ENCODE assay signal across 9 cellular contexts in the genomic region with DNA sequence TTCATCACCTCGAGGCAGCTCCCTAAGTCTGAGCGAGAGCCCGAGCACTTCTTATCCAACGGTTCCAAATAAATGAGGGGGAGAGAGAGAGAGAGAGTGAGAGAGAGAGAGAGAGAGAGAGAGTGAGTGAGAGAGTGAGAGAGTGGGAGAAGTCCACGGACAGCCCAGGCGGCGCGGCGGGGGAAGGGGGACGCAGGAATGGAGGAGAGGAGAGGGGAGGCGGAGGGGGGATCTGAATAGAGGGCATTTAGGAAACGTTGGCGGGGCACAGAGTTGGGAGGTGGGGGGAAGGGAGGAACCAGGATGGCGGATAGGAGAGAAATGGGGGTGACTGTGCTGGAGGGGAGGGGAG. TPM values are rescaled to one million over a fixed set of nuclear protein-coding genes. Genes with fewer than 3 reads are reported as not detected.
A peak's percentile ranks its signal among the peaks of the same experiment; 100 is the strongest.
DNase-seq lines count a peak whose midpoint lies in the region; ATAC-seq and TF ChIP-seq lines count a peak whose summit lies in the region.
"Had no signal": no experiment of that assay in that cellular context is flagged by ENCODE, and none has a peak within 500 bp of the region (broad histone marks: within the 10 kb centered on the region; RNA-seq: fewer than 3 reads in every experiment).

No MANE protein-coding gene starts in this region.

- peaks cover 23% of the 10 kb centered on the region for H3K4me1 Mint-ChIP-seq in neural crest cell

- no peaks in the 10 kb centered on the region for H3K9me3 ChIP-seq in OCI-LY3 (ENCODE audit: insufficient read depth, low read length)
- H3K9me3 ChIP-seq in esophagus (ENCODE audit: control insufficient read depth in 2 of 2, insufficient read depth in 1 of 2, low read depth in 1 of 2, low read length in 1 of 2), result peaks cover 0 to 3% of the 10 kb centered on the region in 2 donors

- TF ChIP-seq CTCF in OCI-LY3 (IDR thresholded peaks at IDR 0.05; ENCODE audit: low read depth, low read length) (no peak), neural crest cell (conservative IDR thresholded peaks at IDR 0.05) (no peak)

- peak overlapping the region; percentile 91 for H3K4me3 Mint-ChIP-seq in neural crest cell

- H3K9me3 Mint-ChIP-seq in neural crest cell, result no peaks in the 10 kb centered on the region

- H2AFZ ChIP-seq in OCI-LY3 (ENCODE audit: low read depth, low read length), result peak overlapping the region; percentile 78; the same call in 1 of the 2 replicates

- H3K27me3 ChIP-seq in OCI-LY3 (ENCODE audit: low read depth, low read length) (no peaks in the 10 kb centered on the region), esophagus (ENCODE audit: control insufficient read depth in 1 of 2, insufficient read depth in 2 of 2, low read length in 2 of 2) (no peaks in the 10 kb centered on the region)

- peaks cover 46% of the 10 kb centered on the region for H3K79me2 ChIP-seq in OCI-LY3 (ENCODE audit: low read length)

- DNase-seq in NCI-H345 (lab: John Stamatoyannopoulos, UW) (peak; percentile 81), NCI-H345 treated with DMSO at 0.1 percent for 48 hours (lab: John Stamatoyannopoulos, UW; ENCODE audit: unreplicated experiment) (no peak), neural crest cell (ENCODE audit: low read depth, low spot score) (peak; percentile 50), cortex of kidney (lab: John Stamatoyannopoulos, UW) (no peak)

- H3K4me2 ChIP-seq in OCI-LY3 (ENCODE audit: low read length), result peak overlapping the region; percentile 90

- ATAC-seq in GM19324 (IDR thresholded peaks at IDR 0.05; ENCODE audit: low FRiP score, unreplicated experiment) (no peak), HG02870 (IDR thresholded peaks at IDR 0.05; ENCODE audit: unreplicated experiment) (no peak)

- H3K27ac Mint-ChIP-seq in neural crest cell (ENCODE audit: unreplicated experiment), result peak overlapping the region; percentile 39
- H3K27ac Mint-ChIP-seq: CD4-positive, CD25-positive, alpha-beta regulatory T cell had no signal

- H3K27me3 Mint-ChIP-seq in neural crest cell (ENCODE audit: low read depth), result peaks cover 16% of the 10 kb centered on the region

- peaks cover 19% of the 10 kb centered on the region for H3K36me3 ChIP-seq in OCI-LY3 (replicated peaks; ENCODE audit: low read depth, low read length)
- H3K36me3 ChIP-seq in esophagus (ENCODE audit: control insufficient read depth in 2 of 2, insufficient read depth in 2 of 2, low read length in 1 of 2), result no peaks in the 10 kb centered on the region

- peaks cover 3% of the 10 kb centered on the region for H3K36me3 Mint-ChIP-seq in neural crest cell (ENCODE audit: low read depth)
- H3K36me3 Mint-ChIP-seq: CD4-positive, CD25-positive, alpha-beta regulatory T cell had no signal

- WGBS in esophagus, 2 donors, result 2 to 3% methylated on average over 13 to 14 of the region's 14 CpGs

- H3K4me1 ChIP-seq in OCI-LY3 (ENCODE audit: low read length), result peaks cover 61% of the 10 kb centered on the region
- H3K4me1 ChIP-seq in esophagus (ENCODE audit: control insufficient read depth in 2 of 2, insufficient read depth in 2 of 2, low read length in 1 of 2), result peaks cover 8% of the 10 kb centered on the region in 2 donors

- H3K4me3 ChIP-seq in OCI-LY3 (ENCODE audit: low read length) (peak overlapping the region; percentile 98), esophagus (ENCODE audit: low read depth in 1 of 2, low read length in 2 of 2) (peak overlapping the region; percentile 12 to 50)

- H3K9ac ChIP-seq in OCI-LY3 (ENCODE audit: low read length), result peak overlapping the region; percentile 87

- H3K27ac ChIP-seq in OCI-LY3 (ENCODE audit: low read length) (peak overlapping the region; percentile 50), esophagus (ENCODE audit: low read depth in 2 of 2, low read length in 1 of 2) (no peak overlapping the region)

- peaks cover 34% of the 10 kb centered on the region for H4K20me1 ChIP-seq in OCI-LY3 (ENCODE audit: insufficient read depth, low read length)

RNA-seq across cellular contexts. Expression of gene BASP1, which starts 0.5 kb away (rescaled TPM):
- 1 to 10 TPM; 4.0 to 4.7 TPM for polyA plus RNA-seq in esophagus
- 99.5 and 100 TPM in 2 replicates for total RNA-seq in neural crest cell

Comparison
In these comparisons a context has a peak if more than half of its experiments do, and no peak if none do; other contexts are left out.
1. DNase-seq: peak in NCI-H345 (single experiment) and neural crest cell (single experiment); none in NCI-H345 treated with DMSO at 0.1 percent for 48 hours (single experiment) and cortex of kidney (single experiment).